In genomic region chrX:133413218-133413925, GRCh38 we compare ENCODE assay signal across 12 cellular contexts. TPM values are rescaled to one million over a fixed set of nuclear protein-coding genes. Genes with fewer than 3 reads are reported as not detected.
DNase-seq lines count a peak whose midpoint lies in the region; ATAC-seq and TF ChIP-seq lines count a peak whose summit lies in the region.
"Had no signal": no experiment of that assay in that cellular context is flagged by ENCODE, and none has a peak within 500 bp of the region (broad histone marks: within the 10 kb centered on the region; RNA-seq: fewer than 3 reads in every experiment).

No MANE protein-coding gene starts in this region.

- in situ Hi-C loops in GM13977 (cut with MboI; ENCODE audit: low pct_unique_long_range_greater_than_20kb, low sequenced_read_pairs, unreplicated experiment), result no loop called here

- no TSS peak for BruUV-seq in PC-3 (replicated peaks; lab: Mats Ljungman, UMichigan)

- H3K36me3 ChIP-seq in PC-3 (ENCODE audit: low read depth, low read length) (no peaks in the 10 kb centered on the region), gastroesophageal sphincter (no peaks in the 10 kb centered on the region), neuron (ENCODE audit: insufficient read depth, low read length) (peaks cover 11% of the 10 kb centered on the region)

- TF ChIP-seq CTCF in AG04449 (IDR thresholded peaks at IDR 0.05; ENCODE audit: insufficient read depth, low read length, missing control alignments) (no peak), PC-3 (conservative IDR thresholded peaks at IDR 0.05; ENCODE audit: low read depth, low read length) (no peak), gastroesophageal sphincter (IDR thresholded peaks at IDR 0.05) (no peak), GM13977 (IDR thresholded peaks at IDR 0.05; ENCODE audit: extremely low read depth, insufficient read depth, missing control alignments) (no peak)

- no peak for TF ChIP-seq POLR2A in gastroesophageal sphincter (IDR thresholded peaks at IDR 0.05)

- 12 to 33% methylated on average over 1 to 6 of the region's 38 CpGs for WGBS in gastroesophageal sphincter (ENCODE audit: low coverage in 1 of 2), 2 donors

- TF ChIP-seq EP300 in gastroesophageal sphincter (IDR thresholded peaks at IDR 0.05), result no peak

- no peak for ATAC-seq in PC-3
- no peak for ATAC-seq in gastroesophageal sphincter
- ATAC-seq in GM19395 (IDR thresholded peaks at IDR 0.05; ENCODE audit: unreplicated experiment), result no peak
- ATAC-seq: naive thymus-derived CD8-positive, alpha-beta T cell; T-helper 17 cell had no signal

- H3K79me2 ChIP-seq in PC-3 (ENCODE audit: low read length), result peaks cover 15% of the 10 kb centered on the region

- H3K9me3 ChIP-seq in PC-3 (ENCODE audit: low read length) (no peaks in the 10 kb centered on the region), gastroesophageal sphincter (no peaks in the 10 kb centered on the region), neuron (ENCODE audit: low read length) (no peaks in the 10 kb centered on the region)

- no peaks in the 10 kb centered on the region for H4K20me1 ChIP-seq in PC-3 (ENCODE audit: low read length)

- H3K4me1 ChIP-seq in PC-3 (ENCODE audit: insufficient read depth, low read length) (0 out of 2 replicates have a peak, but pooled peaks cover 3% of the 10 kb centered on the region), gastroesophageal sphincter (peaks cover 0 to 39% (median 0%) of the 10 kb centered on the region in 3 donors), neuron (ENCODE audit: insufficient read depth, low read length) (peaks cover 18% of the 10 kb centered on the region)

- CTCF ChIA-PET in AG04449 (lab: Yijun Ruan, JAX), result interaction anchor here (0.7 kb wide), 1 partner anchor 257 kb away, joined by 3 read pairs; no protein-coding TSS in a partner anchor
- CTCF ChIA-PET in PC-3 (lab: Charles Lee), result no interaction called here

- H3K27ac ChIP-seq in PC-3 (ENCODE audit: low read length) (no peak overlapping the region), gastroesophageal sphincter (peak overlapping the region; percentile 88 to 91 (median 90))

- peak overlapping the region; percentile 97 for H3K4me2 ChIP-seq in PC-3 (ENCODE audit: low read length)

- POLR2A ChIA-PET in AG04449 (lab: Yijun Ruan, JAX) (no interaction called here), PC-3 (lab: Charles Lee; ENCODE audit: unreplicated experiment) (no interaction called here)

- no peaks in the 10 kb centered on the region for H3K27me3 ChIP-seq in PC-3 (ENCODE audit: low read length)
- no peaks in the 10 kb centered on the region for H3K27me3 ChIP-seq in gastroesophageal sphincter
- H3K27me3 ChIP-seq in neuron (ENCODE audit: insufficient read depth, low read length), result no peaks in the 10 kb centered on the region

- no peaks in the 10 kb centered on the region for H3F3A ChIP-seq in PC-3 (ENCODE audit: low read length, unreplicated experiment)

- no peak overlapping the region for H3K9ac ChIP-seq in PC-3 (ENCODE audit: low read length)

- H2AFZ ChIP-seq in PC-3 (ENCODE audit: low read length), result no peak overlapping the region
- H2AFZ ChIP-seq in neuron (ENCODE audit: low read depth, low read length), result no peak overlapping the region

- DNase-seq in AG04449 (ENCODE audit: low read depth, low spot score) (no peak), PC-3 (no peak), GM13977 (ENCODE audit: low spot score) (no peak), NOMO-1 treated with dmso at 0.1 percent for 144 hours (lab: John Stamatoyannopoulos, UW; ENCODE audit: unreplicated experiment) (no peak)
- no peak for DNase-seq in stimulated activated naive CD4-positive, alpha-beta T cell (lab: John Stamatoyannopoulos, UW)
- DNase-seq: GOT3; naive thymus-derived CD8-positive, alpha-beta T cell; NCI-H446 treated with DMSO at 0.1 percent for 48 hours; T-helper 17 cell had no signal

- intact Hi-C loops in PC-3 (cut with micrococcal nuclease), result loop anchor here (10.0 kb wide), 1 partner anchor 159 kb away; no protein-coding TSS in a partner anchor

- H3K4me3 ChIP-seq in AG04449 (ENCODE audit: low read depth, low read length) (peak overlapping the region; percentile 65), PC-3 (ENCODE audit: low read length) (peak overlapping the region; percentile 97), gastroesophageal sphincter (peak overlapping the region; percentile 77 to 94), neuron (ENCODE audit: low read length) (peak overlapping the region; percentile 94)

- H3K9me2 ChIP-seq in PC-3 (replicated peaks; ENCODE audit: low read length), result no peaks in the 10 kb centered on the region

RNA-seq across cellular contexts. Expression of gene GPC4, which starts 1.9 kb away (rescaled TPM):
- total RNA-seq in PC-3 (2014; rRNA removed) (4.0 and 6.4 TPM in 2 replicates), gastroesophageal sphincter (10 to 100 TPM; 62.7 to 97.1 (median 67.9) TPM)
- total RNA-seq: naive thymus-derived CD8-positive, alpha-beta T cell; T-helper 17 cell had no signal
